ENCODE assay signal across 15 cellular contexts in the genomic region with DNA sequence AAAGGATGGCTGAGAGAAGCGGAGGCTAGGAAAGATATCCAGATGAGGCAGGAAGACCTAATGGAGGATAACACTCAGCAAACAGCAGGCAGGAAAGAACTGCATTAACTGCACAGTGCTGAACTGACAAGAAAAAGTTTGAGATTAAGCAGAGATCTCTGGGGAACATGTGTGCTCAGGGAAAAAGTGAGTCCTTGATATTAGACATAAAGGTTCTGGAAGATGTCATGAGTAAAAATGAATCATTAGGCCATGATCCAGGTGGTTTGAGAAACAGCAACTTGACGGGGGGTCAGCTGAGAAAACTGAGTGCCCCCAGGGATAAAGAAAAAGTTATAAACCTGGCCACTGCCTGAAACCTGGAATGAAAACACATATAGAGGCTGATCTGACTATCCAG.
"Had no signal": no experiment of that assay in that cellular context is flagged by ENCODE, and none has a peak within 500 bp of the region (broad histone marks: within the 10 kb centered on the region; RNA-seq: fewer than 3 reads in every experiment).

No MANE protein-coding gene starts in this region.

- H3K27ac ChIP-seq: brain microvascular endothelial cell, prostate gland, skin epidermis, suprapubic skin, VCaP had no signal

- H3K4me3 Mint-ChIP-seq: activated naive CD4-positive, alpha-beta T cell treated with anti-CD3 and anti-CD28 coated beads, Interleukin-2, amount 10 ng/mL, durations not matched to agents 7 days and 5 days; type B pancreatic cell had no signal

- H3K4me1 ChIP-seq: prostate gland, suprapubic skin had no signal

- H3K36me3 Mint-ChIP-seq: activated naive CD4-positive, alpha-beta T cell treated with anti-CD3 and anti-CD28 coated beads, Interleukin-2, amount 10 ng/mL, durations not matched to agents 7 days and 5 days; type B pancreatic cell had no signal

- H3K4me3 ChIP-seq: prostate gland, skin epidermis, suprapubic skin had no signal

- H3K36me3 ChIP-seq: brain microvascular endothelial cell, prostate gland, suprapubic skin had no signal

- ATAC-seq: right cardiac atrium; stimulated activated naive CD8-positive, alpha-beta T cell treated with anti-CD3 and anti-CD28 coated beads, Interleukin-15, Interleukin-2, amounts not matched to agents 100 U/mL and 50 U/mL, for 24 hours had no signal

- H3K9me3 Mint-ChIP-seq: activated naive CD4-positive, alpha-beta T cell treated with anti-CD3 and anti-CD28 coated beads, Interleukin-2, amount 10 ng/mL, durations not matched to agents 7 days and 5 days had no signal

- H3K27me3 Mint-ChIP-seq: activated naive CD4-positive, alpha-beta T cell treated with anti-CD3 and anti-CD28 coated beads, Interleukin-2, amount 10 ng/mL, durations not matched to agents 7 days and 5 days; type B pancreatic cell had no signal

- H3K27me3 ChIP-seq: brain microvascular endothelial cell, suprapubic skin had no signal

- DNase-seq: activated CD4-positive, alpha-beta T cell treated with anti-CD3 and anti-CD28 coated beads for 1 hour; activated CD4-positive, alpha-beta T cell treated with anti-CD3 and anti-CD28 coated beads, Interleukin-2, amount 50 U/mL, for 4 hours; activated naive CD4-positive, alpha-beta T cell treated with anti-CD3 and anti-CD28 coated beads, Interleukin-2, amount 10 ng/mL, durations not matched to agents 7 days and 5 days; brain microvascular endothelial cell; cerebellar nuclear complex; erythroblast; foreskin fibroblast; right cardiac atrium; stimulated activated CD4-positive, alpha-beta T cell treated with anti-CD3 and anti-CD28 coated beads, Interleukin-4, amount 100 ng/mL, for 24 hours; stimulated activated naive CD8-positive, alpha-beta T cell treated with anti-CD3 and anti-CD28 coated beads, Interleukin-15, Interleukin-2, amounts not matched to agents 100 U/mL and 50 U/mL, for 24 hours had no signal

- H3K4me1 Mint-ChIP-seq: activated naive CD4-positive, alpha-beta T cell treated with anti-CD3 and anti-CD28 coated beads, Interleukin-2, amount 10 ng/mL, durations not matched to agents 7 days and 5 days had no signal

- H3K27ac Mint-ChIP-seq: activated naive CD4-positive, alpha-beta T cell treated with anti-CD3 and anti-CD28 coated beads, Interleukin-2, amount 10 ng/mL, durations not matched to agents 7 days and 5 days; type B pancreatic cell had no signal

- H3K9me3 ChIP-seq: prostate gland, suprapubic skin had no signal
